ENCODE assay signal across 1 cellular context in the genomic region with DNA sequence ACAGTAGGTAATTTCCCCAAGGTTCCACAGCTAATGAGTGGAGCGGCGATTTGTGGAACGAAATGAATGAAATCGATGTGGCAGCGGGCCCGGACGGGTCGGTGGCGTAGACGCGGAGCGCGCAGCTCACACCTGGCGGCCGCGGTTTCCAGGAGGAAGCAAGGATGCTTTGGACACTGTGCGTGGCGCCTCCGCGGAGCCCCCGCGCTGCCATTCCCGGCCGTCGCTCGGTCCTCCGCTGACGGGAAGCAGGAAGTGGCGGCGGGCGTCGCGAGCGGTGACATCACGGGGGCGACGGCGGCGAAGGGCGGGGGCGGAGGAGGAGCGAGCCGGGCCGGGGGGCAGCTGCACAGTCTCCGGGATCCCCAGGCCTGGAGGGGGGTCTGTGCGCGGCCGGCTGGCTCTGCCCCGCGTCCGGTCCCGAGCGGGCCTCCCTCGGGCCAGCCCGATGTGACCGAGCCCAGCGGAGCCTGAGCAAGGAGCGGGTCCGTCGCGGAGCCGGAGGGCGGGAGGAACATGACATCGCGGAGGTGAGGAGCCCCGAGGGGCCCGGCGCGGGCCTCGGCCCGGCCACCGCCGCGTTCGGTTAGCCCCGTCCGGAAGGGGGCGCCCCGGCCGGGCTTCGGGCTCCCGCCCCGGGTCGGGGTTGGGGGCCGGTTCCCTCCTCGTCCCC.
A peak's percentile ranks its signal among the peaks of the same experiment; 100 is the strongest.
TF ChIP-seq lines count a peak whose summit lies in the region.

A gene (plus strand): TSS at position 352 of the 673 bp plus-strand sequence. CDS start 165 bp downstream, at position 517.

TF ChIP-seq in Ishikawa, 13 proteins besides CTCF, POLR2A, EP300 and RAD21 (continued from another document):
- TF ChIP-seq, protein P1, sequence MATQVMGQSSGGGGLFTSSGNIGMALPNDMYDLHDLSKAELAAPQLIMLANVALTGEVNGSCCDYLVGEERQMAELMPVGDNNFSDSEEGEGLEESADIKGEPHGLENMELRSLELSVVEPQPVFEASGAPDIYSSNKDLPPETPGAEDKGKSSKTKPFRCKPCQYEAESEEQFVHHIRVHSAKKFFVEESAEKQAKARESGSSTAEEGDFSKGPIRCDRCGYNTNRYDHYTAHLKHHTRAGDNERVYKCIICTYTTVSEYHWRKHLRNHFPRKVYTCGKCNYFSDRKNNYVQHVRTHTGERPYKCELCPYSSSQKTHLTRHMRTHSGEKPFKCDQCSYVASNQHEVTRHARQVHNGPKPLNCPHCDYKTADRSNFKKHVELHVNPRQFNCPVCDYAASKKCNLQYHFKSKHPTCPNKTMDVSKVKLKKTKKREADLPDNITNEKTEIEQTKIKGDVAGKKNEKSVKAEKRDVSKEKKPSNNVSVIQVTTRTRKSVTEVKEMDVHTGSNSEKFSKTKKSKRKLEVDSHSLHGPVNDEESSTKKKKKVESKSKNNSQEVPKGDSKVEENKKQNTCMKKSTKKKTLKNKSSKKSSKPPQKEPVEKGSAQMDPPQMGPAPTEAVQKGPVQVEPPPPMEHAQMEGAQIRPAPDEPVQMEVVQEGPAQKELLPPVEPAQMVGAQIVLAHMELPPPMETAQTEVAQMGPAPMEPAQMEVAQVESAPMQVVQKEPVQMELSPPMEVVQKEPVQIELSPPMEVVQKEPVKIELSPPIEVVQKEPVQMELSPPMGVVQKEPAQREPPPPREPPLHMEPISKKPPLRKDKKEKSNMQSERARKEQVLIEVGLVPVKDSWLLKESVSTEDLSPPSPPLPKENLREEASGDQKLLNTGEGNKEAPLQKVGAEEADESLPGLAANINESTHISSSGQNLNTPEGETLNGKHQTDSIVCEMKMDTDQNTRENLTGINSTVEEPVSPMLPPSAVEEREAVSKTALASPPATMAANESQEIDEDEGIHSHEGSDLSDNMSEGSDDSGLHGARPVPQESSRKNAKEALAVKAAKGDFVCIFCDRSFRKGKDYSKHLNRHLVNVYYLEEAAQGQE (IDR thresholded peaks at IDR 0.05; ENCODE audit: low read depth): no peak
- TF ChIP-seq TCF12 (IDR thresholded peaks at IDR 0.05; ENCODE audit: low read depth): peak; percentile 42; the same call in 1 of the 2 replicates
- no peak for TF ChIP-seq NFIC (IDR thresholded peaks at IDR 0.05)
- TF ChIP-seq, protein P2, sequence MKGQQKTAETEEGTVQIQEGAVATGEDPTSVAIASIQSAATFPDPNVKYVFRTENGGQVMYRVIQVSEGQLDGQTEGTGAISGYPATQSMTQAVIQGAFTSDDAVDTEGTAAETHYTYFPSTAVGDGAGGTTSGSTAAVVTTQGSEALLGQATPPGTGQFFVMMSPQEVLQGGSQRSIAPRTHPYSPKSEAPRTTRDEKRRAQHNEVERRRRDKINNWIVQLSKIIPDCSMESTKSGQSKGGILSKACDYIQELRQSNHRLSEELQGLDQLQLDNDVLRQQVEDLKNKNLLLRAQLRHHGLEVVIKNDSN (IDR thresholded peaks at IDR 0.05): peak; percentile 23; the same call in 1 of the 2 replicates
